Comparison of ENCODE assay signal across 10 cellular contexts in the genomic region with DNA sequence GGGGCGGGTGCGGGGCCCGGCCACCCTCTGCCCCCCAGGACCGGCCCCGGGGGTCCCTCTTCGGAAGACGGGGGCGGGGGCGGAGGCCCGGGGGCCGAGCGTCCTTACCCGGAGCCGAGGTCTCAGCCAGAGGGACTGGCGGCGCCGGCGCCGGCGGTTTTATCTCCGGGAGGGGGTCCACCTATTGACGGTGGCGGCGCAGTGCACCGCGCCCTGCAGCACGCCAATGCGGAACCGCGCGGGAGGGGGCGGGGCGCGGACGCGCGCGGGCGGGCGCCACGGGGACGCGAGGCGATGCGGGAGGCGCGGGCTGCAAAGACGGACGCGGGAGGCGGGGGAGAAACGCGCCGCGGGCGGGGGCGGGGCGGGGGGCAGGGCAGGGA. TPM values are rescaled to one million over a fixed set of nuclear protein-coding genes. Genes with fewer than 3 reads are reported as not detected.
DNase-seq lines count a peak whose midpoint lies in the region; ATAC-seq and TF ChIP-seq lines count a peak whose summit lies in the region.
"Had no signal": no experiment of that assay in that cellular context is flagged by ENCODE, and none has a peak within 500 bp of the region (broad histone marks: within the 10 kb centered on the region; RNA-seq: fewer than 3 reads in every experiment).

EEF1A2 (minus strand) TSS at position 134 of the 383 bp plus-strand sequence. CDS start 1,320 bp downstream, outside the sequence.

- peak; percentile 87 to 89 for TF ChIP-seq POLR2A in gastrocnemius medialis (IDR thresholded peaks at IDR 0.05)

- peak in 4 of 5 experiments; percentile 44 to 64 (median 55) for TF ChIP-seq CTCF in gastrocnemius medialis (IDR thresholded peaks at IDR 0.05 in 4 of 5, conservative IDR thresholded peaks at IDR 0.05 in 1 of 5)

- peaks cover 19% of the 10 kb centered on the region for H3K27me3 Mint-ChIP-seq in activated T-cell treated with anti-CD3 and anti-CD28 coated beads, Interleukin-2, amount 50 U/mL, for 72 hours (ENCODE audit: low read depth)

- intact Hi-C loops in Right ventricle myocardium superior (cut with DNase I): no loop called here
- intact Hi-C loops in gastrocnemius medialis (cut with DNase I; ENCODE audit: low total_unique reads): no loop called here

- peaks cover 0 to 19% of the 10 kb centered on the region in 2 donors for H3K36me3 ChIP-seq in gastrocnemius medialis

- peak within 1 kb of the TSS; percentile 94 to 100 (median 98) for H3K27ac ChIP-seq in gastrocnemius medialis

- no peaks in the 10 kb centered on the region for H3K4me1 Mint-ChIP-seq in activated T-cell treated with anti-CD3 and anti-CD28 coated beads, Interleukin-2, amount 50 U/mL, for 72 hours (ENCODE audit: low read depth)

- H3K27ac Mint-ChIP-seq in activated T-cell treated with anti-CD3 and anti-CD28 coated beads, Interleukin-2, amount 50 U/mL, for 72 hours: no peak within 1 kb of the TSS

- peaks cover 35 to 64% of the 10 kb centered on the region in 2 donors for H3K4me1 ChIP-seq in gastrocnemius medialis

- no peaks in the 10 kb centered on the region for H3K36me3 Mint-ChIP-seq in activated T-cell treated with anti-CD3 and anti-CD28 coated beads, Interleukin-2, amount 50 U/mL, for 72 hours (ENCODE audit: insufficient read depth in 2 of 2)
- H3K36me3 Mint-ChIP-seq: IgD-negative memory B cell had no signal

- in situ Hi-C loops in KBM-7 (cut with MboI; ENCODE audit: low pct_unique_long_range_greater_than_20kb, low sequenced_read_pairs): no loop called here
- in situ Hi-C loops in gastrocnemius medialis (cut with MboI; ENCODE audit: low sequenced_read_pairs in 4 of 4): no loop called here

- H3K9me3 ChIP-seq in gastrocnemius medialis: no peaks in the 10 kb centered on the region

- DNase-seq in COLO668 (lab: John Stamatoyannopoulos, UW; ENCODE audit: unreplicated experiment) (peak; percentile 71), KBM-7 (peak; percentile 24), Right ventricle myocardium superior (peak; percentile 76), gastrocnemius medialis (peak; percentile 58 to 84), amniotic stem cell (lab: John Stamatoyannopoulos, UW) (no peak)
- peak; percentile 41 to 44 for DNase-seq in activated T-cell treated with anti-CD3 and anti-CD28 coated beads, Interleukin-2, amount 50 U/mL, for 72 hours

- no peaks in the 10 kb centered on the region for H3K27me3 ChIP-seq in gastrocnemius medialis

- H3K4me3 ChIP-seq in gastrocnemius medialis: peak within 1 kb of the TSS; percentile 67 to 88 (median 84)
- H3K4me3 ChIP-seq: lung had no signal

- peak; percentile 32 to 43 for ATAC-seq in activated T-cell treated with anti-CD3 and anti-CD28 coated beads, Interleukin-2, amount 50 U/mL, for 72 hours (replicated peaks in 1 of 2)
- ATAC-seq in Right ventricle myocardium superior (ENCODE audit: poor library complexity): peak; percentile 15
- ATAC-seq in gastrocnemius medialis: peak; percentile 9 to 17
- no peak for ATAC-seq in HG03039 (IDR thresholded peaks at IDR 0.05; ENCODE audit: unreplicated experiment)
- no peak for ATAC-seq in HG02623 (IDR thresholded peaks at IDR 0.05; ENCODE audit: unreplicated experiment)

- no peaks in the 10 kb centered on the region for H3K9me3 Mint-ChIP-seq in activated T-cell treated with anti-CD3 and anti-CD28 coated beads, Interleukin-2, amount 50 U/mL, for 72 hours

- peak within 1 kb of the TSS in 1 of 2 donors; percentile 61 for H3K4me3 Mint-ChIP-seq in activated T-cell treated with anti-CD3 and anti-CD28 coated beads, Interleukin-2, amount 50 U/mL, for 72 hours

RNA-seq across cellular contexts. Expression of gene EEF1A2, which starts in this region (rescaled TPM):
- 1 to 10 TPM in 1 of 2 donors, under 1 TPM in 1; 0.94 to 8.3 TPM for total RNA-seq in activated T-cell treated with anti-CD3 and anti-CD28 coated beads, Interleukin-2, amount 50 U/mL, for 72 hours
- total RNA-seq in Right ventricle myocardium superior: 1,229 TPM
- 1,000 to 10,000 TPM; 1,736 to 2,603 (median 2,395) TPM for total RNA-seq in gastrocnemius medialis

Comparison
In these comparisons a context has a peak if more than half of its experiments do, and no peak if none do; other contexts are left out.
1. RNA of gene EEF1A2 (total RNA-seq): 1,736 to 2,603 TPM in gastrocnemius medialis and 1,229 TPM in Right ventricle myocardium superior (single experiment); 0.94 to 8.3 TPM in activated T-cell treated with anti-CD3 and anti-CD28 coated beads, Interleukin-2, amount 50 U/mL, for 72 hours; every median in the first group is over 100 times any median in the second.
2. ATAC-seq: peak in activated T-cell treated with anti-CD3 and anti-CD28 coated beads, Interleukin-2, amount 50 U/mL, for 72 hours (2 of 2), Right ventricle myocardium superior (single experiment) and gastrocnemius medialis (2 of 2); none in HG03039 (single experiment) and HG02623 (single experiment).